In the genomic region with DNA sequence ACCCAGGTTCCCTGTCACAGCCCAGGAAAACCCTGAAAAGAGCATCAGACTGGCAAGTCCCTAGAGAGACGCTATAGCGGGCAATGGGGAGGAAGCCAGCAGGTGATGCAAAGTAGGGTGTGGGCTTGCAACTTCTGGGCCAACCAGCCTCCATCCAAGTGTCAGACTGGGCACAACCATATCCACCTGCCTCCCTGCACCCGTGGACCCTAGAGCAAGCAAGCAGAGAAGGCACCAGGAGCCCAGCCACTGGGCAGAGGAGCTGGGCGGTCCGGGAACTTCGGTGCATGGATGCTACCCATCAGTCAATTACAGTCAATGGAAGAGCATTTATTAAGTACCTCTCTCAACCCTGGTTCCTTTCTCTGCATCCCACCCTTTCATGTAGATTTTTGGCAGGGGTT, we compare ENCODE assay signal across 15 cellular contexts. TPM values are rescaled to one million over a fixed set of nuclear protein-coding genes. Genes with fewer than 3 reads are reported as not detected.
DNase-seq lines count a peak whose midpoint lies in the region; ATAC-seq and TF ChIP-seq lines count a peak whose summit lies in the region.
"Had no signal": no experiment of that assay in that cellular context is flagged by ENCODE, and none has a peak within 500 bp of the region (broad histone marks: within the 10 kb centered on the region; RNA-seq: fewer than 3 reads in every experiment).

No MANE protein-coding gene starts in this region.

- H3K36me3 Mint-ChIP-seq in T-helper 17 cell (ENCODE audit: low read depth) = peaks cover 2% of the 10 kb centered on the region
- peaks cover 1% of the 10 kb centered on the region for H3K36me3 Mint-ChIP-seq in progenitor cell of endocrine pancreas (ENCODE audit: insufficient read depth)
- H3K36me3 Mint-ChIP-seq: activated naive CD8-positive, alpha-beta T cell treated with anti-CD3 and anti-CD28 coated beads for 36 hours had no signal

- H3K4me1 ChIP-seq in hepatocyte (ENCODE audit: insufficient read depth) = peaks cover 25% of the 10 kb centered on the region

- H3K4me3 ChIP-seq in hepatocyte = no peak overlapping the region

- TF ChIP-seq CTCF in hepatocyte (IDR thresholded peaks at IDR 0.05; ENCODE audit: poor library complexity) (no peak), progenitor cell of endocrine pancreas (IDR thresholded peaks at IDR 0.05; ENCODE audit: unreplicated experiment) (no peak)

- peaks cover 13% of the 10 kb centered on the region for H4K20me1 ChIP-seq in hepatocyte (ENCODE audit: insufficient read depth, poor library complexity, severe bottlenecking)

- peaks cover 29% of the 10 kb centered on the region for H3K79me2 ChIP-seq in hepatocyte

- WGBS in hepatocyte (ENCODE audit: low lambda C conversion rate, missing lambda C conversion rate) = 61% methylated on average over 6 of the region's 6 CpGs

- H3K4me3 Mint-ChIP-seq in T-helper 17 cell (peak overlapping the region; percentile 57), progenitor cell of endocrine pancreas (ENCODE audit: low read depth) (peak overlapping the region; percentile 96)
- H3K4me3 Mint-ChIP-seq: activated CD8-positive, alpha-beta T cell treated with anti-CD3 and anti-CD28 coated beads for 36 hours; T-helper 1 cell treated with Interleukin-12 subunit alpha and Interleukin-12 subunit beta and Interleukin-4 antibody, amounts not matched to agents 30 μg/mL and 1 μg/mL, for 36 hours had no signal

- H3K27me3 ChIP-seq in hepatocyte = peaks cover 5% of the 10 kb centered on the region

- peak overlapping the region; percentile 41 for H3K27ac Mint-ChIP-seq in T-helper 17 cell
- H3K27ac Mint-ChIP-seq in progenitor cell of endocrine pancreas = no peak overlapping the region
- H3K27ac Mint-ChIP-seq: activated CD8-positive, alpha-beta T cell treated with anti-CD3 and anti-CD28 coated beads for 36 hours; activated naive CD8-positive, alpha-beta T cell treated with anti-CD3 and anti-CD28 coated beads for 36 hours; T-helper 1 cell treated with Interleukin-12 subunit alpha and Interleukin-12 subunit beta and Interleukin-4 antibody, amounts not matched to agents 30 μg/mL and 1 μg/mL, for 36 hours had no signal

- no peak overlapping the region for H2AFZ ChIP-seq in hepatocyte

- H3K27me3 Mint-ChIP-seq in T-helper 17 cell = peaks cover 16% of the 10 kb centered on the region
- peaks cover 14% of the 10 kb centered on the region for H3K27me3 Mint-ChIP-seq in progenitor cell of endocrine pancreas

- H3K27ac ChIP-seq in hepatocyte = no peak overlapping the region
- H3K27ac ChIP-seq: 22Rv1, heart left ventricle had no signal

- no peaks in the 10 kb centered on the region for H3K9me3 Mint-ChIP-seq in progenitor cell of endocrine pancreas (ENCODE audit: low read depth)
- H3K9me3 Mint-ChIP-seq: activated CD8-positive, alpha-beta T cell treated with anti-CD3 and anti-CD28 coated beads for 36 hours; activated naive CD8-positive, alpha-beta T cell treated with anti-CD3 and anti-CD28 coated beads for 36 hours; T-helper 1 cell treated with Interleukin-12 subunit alpha and Interleukin-12 subunit beta and Interleukin-4 antibody, amounts not matched to agents 30 μg/mL and 1 μg/mL, for 36 hours had no signal

- no peaks in the 10 kb centered on the region for H3K9me2 ChIP-seq in hepatocyte (replicated peaks; ENCODE audit: insufficient read depth)

- peak; percentile 50 for DNase-seq in NCI-H2107 treated with DMSO at 0.1 percent for 48 hours (lab: John Stamatoyannopoulos, UW; ENCODE audit: unreplicated experiment)
- no peak for DNase-seq in NCI-H2107 (lab: John Stamatoyannopoulos, UW)
- no peak for DNase-seq in T-helper 17 cell
- DNase-seq in hepatocyte (ENCODE audit: low spot score) = no peak
- no peak for DNase-seq in progenitor cell of endocrine pancreas (ENCODE audit: low spot score, unreplicated experiment)
- DNase-seq in SK-N-DZ (ENCODE audit: low spot score) = no peak
- DNase-seq: activated CD8-positive, alpha-beta T cell treated with anti-CD3 and anti-CD28 coated beads for 36 hours; activated naive CD8-positive, alpha-beta T cell treated with anti-CD3 and anti-CD28 coated beads for 36 hours; DMS153; NCI-H1048 had no signal

- peaks cover 15% of the 10 kb centered on the region for H3K4me1 Mint-ChIP-seq in T-helper 17 cell
- H3K4me1 Mint-ChIP-seq in progenitor cell of endocrine pancreas (ENCODE audit: low read depth) = peaks cover 27% of the 10 kb centered on the region

- H3K4me2 ChIP-seq in hepatocyte = peak overlapping the region; percentile 100

- H3K9me3 ChIP-seq in T-helper 17 cell (ENCODE audit: control insufficient read depth, low read length, poor library complexity, severe bottlenecking) (no peaks in the 10 kb centered on the region), hepatocyte (ENCODE audit: low read depth) (no peaks in the 10 kb centered on the region)
- H3K9me3 ChIP-seq: heart left ventricle had no signal

- no peaks in the 10 kb centered on the region for H3K36me3 ChIP-seq in hepatocyte (replicated peaks; ENCODE audit: insufficient read depth, low read depth)
- H3K36me3 ChIP-seq: heart left ventricle had no signal

- ATAC-seq in T-helper 17 cell (no peak), GM19351 (IDR thresholded peaks at IDR 0.05; ENCODE audit: unreplicated experiment) (no peak), GM21528 (IDR thresholded peaks at IDR 0.05; ENCODE audit: low FRiP score, unreplicated experiment) (no peak)
- ATAC-seq: activated CD8-positive, alpha-beta T cell treated with anti-CD3 and anti-CD28 coated beads for 36 hours; heart left ventricle had no signal

RNA-seq across cellular contexts. Expression of a gene that starts 2.8 kb away (rescaled TPM):
- total RNA-seq in T-helper 17 cell (1 to 10 TPM; 5.2 to 5.3 TPM), hepatocyte (3.7 and 7.4 TPM in 2 replicates), progenitor cell of endocrine pancreas (42.1 and 44.8 TPM in 2 replicates)
- polyA plus RNA-seq in hepatocyte = 3.6 and 6.3 TPM in 2 replicates
- 6.1 and 7.1 TPM in 2 replicates for polyA plus RNA-seq in SK-N-DZ (2014; cell fraction: cytosol; rRNA removed)
- 3.6 and 3.9 TPM in 2 replicates for polyA plus RNA-seq in SK-N-DZ (2014; cell fraction: nucleus; rRNA removed)
